ENCODE assay signal across 19 cellular contexts in the genomic region with DNA sequence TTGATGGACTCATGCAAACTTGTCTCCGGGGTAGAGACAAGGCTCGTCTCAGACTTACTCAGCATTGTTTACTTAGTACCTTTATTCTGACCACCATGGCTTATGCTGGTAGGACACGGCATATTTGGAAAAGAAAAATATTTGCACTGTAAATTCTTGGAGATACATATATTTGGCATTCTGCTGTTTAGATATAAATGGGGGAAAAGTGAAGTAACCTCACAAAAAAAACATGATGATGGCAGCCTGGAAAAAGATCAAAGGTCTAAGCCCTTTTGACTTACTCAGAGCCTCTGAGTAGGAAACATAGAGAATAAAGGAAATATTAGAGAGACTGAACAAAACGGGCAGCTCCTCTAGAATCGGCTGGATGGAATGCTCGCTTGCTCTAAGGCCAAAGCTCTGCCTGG. TPM values are rescaled to one million over a fixed set of nuclear protein-coding genes. Genes with fewer than 3 reads are reported as not detected.
DNase-seq lines count a peak whose midpoint lies in the region; ATAC-seq, FAIRE-seq and TF ChIP-seq lines count a peak whose summit lies in the region.
"Had no signal": no experiment of that assay in that cellular context is flagged by ENCODE, and none has a peak within 500 bp of the region (broad histone marks: within the 10 kb centered on the region; RNA-seq: fewer than 3 reads in every experiment).

No MANE protein-coding gene starts in this region.

- peak overlapping the region; percentile 31; the same call in 1 of the 2 replicates for H3K4me2 ChIP-seq in IMR-90 (ENCODE audit: low read depth, low read length)
- peak overlapping the region; percentile 25 for H3K4me2 ChIP-seq in astrocyte (ENCODE audit: low read length)

- peaks cover 10% of the 10 kb centered on the region; the same call in 1 of the 2 replicates for H4K20me1 ChIP-seq in IMR-90 (ENCODE audit: insufficient read depth, low read length)
- H4K20me1 ChIP-seq in astrocyte (ENCODE audit: insufficient read depth, low read length): no peaks in the 10 kb centered on the region

- H2AK9ac ChIP-seq in IMR-90 (replicated peaks; ENCODE audit: low read depth, low read length, poor library complexity): no peak overlapping the region

- H3K27me3 ChIP-seq in IMR-90 (ENCODE audit: control insufficient read depth, insufficient read depth, low read length): no peaks in the 10 kb centered on the region
- no peaks in the 10 kb centered on the region for H3K27me3 ChIP-seq in astrocyte (ENCODE audit: insufficient read depth, low read length)
- H3K27me3 ChIP-seq in thyroid gland: no peaks in the 10 kb centered on the region
- no peaks in the 10 kb centered on the region for H3K27me3 ChIP-seq in uterus
- H3K27me3 ChIP-seq: SJSA1 had no signal

- no peak overlapping the region for H4K5ac ChIP-seq in IMR-90 (ENCODE audit: low read depth, low read length)

- intact Hi-C loops in IMR-90 (cut with micrococcal nuclease) (no loop called here), thyroid gland (cut with DNase I) (no loop called here), uterus (cut with DNase I; ENCODE audit: low total_unique reads) (no loop called here)

- TF ChIP-seq CTCF in IMR-90 (conservative IDR thresholded peaks at IDR 0.05; ENCODE audit: low read depth, low read length): no peak
- no peak for TF ChIP-seq CTCF in astrocyte (IDR thresholded peaks at IDR 0.05; ENCODE audit: insufficient read depth, low read depth, low read length)
- TF ChIP-seq CTCF in nephron progenitor cell (IDR thresholded peaks at IDR 0.05): no peak
- no peak for TF ChIP-seq CTCF in thyroid gland (IDR thresholded peaks at IDR 0.05)
- TF ChIP-seq CTCF in uterus (IDR thresholded peaks at IDR 0.05): no peak

- H3K23ac ChIP-seq in IMR-90 (ENCODE audit: low read depth, low read length): no peak overlapping the region

- peaks cover 3% of the 10 kb centered on the region; the same call in 1 of the 2 replicates for H3K9me1 ChIP-seq in IMR-90 (ENCODE audit: insufficient read depth, low read length)

- H3K18ac ChIP-seq in IMR-90 (ENCODE audit: low read depth, low read length): 0 out of 2 replicates have a peak overlapping the region, but pooled peaks have one; percentile 6

- H3K9me3 Mint-ChIP-seq in astrocyte (ENCODE audit: unreplicated experiment) (no peaks in the 10 kb centered on the region), nephron progenitor cell (peaks cover 27% of the 10 kb centered on the region)

- H2BK15ac ChIP-seq in IMR-90 (ENCODE audit: low read depth, low read length): no peak overlapping the region

- H3K36me3 Mint-ChIP-seq in astrocyte (ENCODE audit: low read depth, unreplicated experiment) (no peaks in the 10 kb centered on the region), nephron progenitor cell (ENCODE audit: low read depth) (peaks cover 38% of the 10 kb centered on the region)

- H2AFZ ChIP-seq in IMR-90 (replicated peaks; ENCODE audit: low read length, poor library complexity): no peak overlapping the region
- no peak overlapping the region for H2AFZ ChIP-seq in astrocyte (ENCODE audit: low read depth, low read length)

- H3K9me3 ChIP-seq in IMR-90 (ENCODE audit: control insufficient read depth, insufficient read depth, low read length): no peaks in the 10 kb centered on the region
- H3K9me3 ChIP-seq in astrocyte (ENCODE audit: insufficient read depth, low read depth, low read length): no peaks in the 10 kb centered on the region
- H3K9me3 ChIP-seq in thyroid gland: no peaks in the 10 kb centered on the region
- no peaks in the 10 kb centered on the region for H3K9me3 ChIP-seq in uterus
- H3K9me3 ChIP-seq: SJSA1 had no signal

- TF ChIP-seq POLR2A in IMR-90 (IDR thresholded peaks at IDR 0.05; ENCODE audit: low read depth, low read length): no peak
- TF ChIP-seq POLR2A in thyroid gland (IDR thresholded peaks at IDR 0.05): no peak
- no peak for TF ChIP-seq POLR2A in uterus (IDR thresholded peaks at IDR 0.05)

- H3K4me3 Mint-ChIP-seq in astrocyte (ENCODE audit: unreplicated experiment): no peak overlapping the region
- H3K4me3 Mint-ChIP-seq in nephron progenitor cell: no peak overlapping the region

- POLR2A ChIA-PET in IMR-90 (lab: Charles Lee; ENCODE audit: unreplicated experiment): no interaction called here

- CTCF ChIA-PET in IMR-90 (lab: Yijun Ruan, JAX): no interaction called here

- H3K27ac Mint-ChIP-seq in astrocyte (ENCODE audit: unreplicated experiment) (no peak overlapping the region), nephron progenitor cell (peak overlapping the region; percentile 62)

- DNase-seq in IMR-90 (peak; percentile 22), astrocyte (ENCODE audit: low read depth) (no peak), nephron progenitor cell (no peak), thyroid gland (no peak), uterus (no peak)
- DNase-seq: AML-193, DMS79 treated with DMSO at 0.1 percent for 48 hours, H7, Kasumi-1, NCI-H1105 treated with DMSO at 0.1 percent for 48 hours, NCI-H1694 treated with DMSO at 0.1 percent for 48 hours, NCI-H510A treated with DMSO at 0.1 percent for 48 hours, NCI-H774 had no signal

- no peaks in the 10 kb centered on the region for H3K79me2 ChIP-seq in astrocyte (ENCODE audit: insufficient read depth, low read length)

- H3K4me3 ChIP-seq in IMR-90 (ENCODE audit: insufficient read depth, low read depth, low read length): no peak overlapping the region
- H3K4me3 ChIP-seq in astrocyte (ENCODE audit: insufficient read depth, low read depth, low read length): no peak overlapping the region
- no peak overlapping the region for H3K4me3 ChIP-seq in thyroid gland (replicated peaks in 1 of 3)
- no peak overlapping the region for H3K4me3 ChIP-seq in uterus
- H3K4me3 ChIP-seq: SJSA1 had no signal

- H3K9ac ChIP-seq in IMR-90 (ENCODE audit: low read depth, low read length): no peak overlapping the region
- H3K9ac ChIP-seq in astrocyte (ENCODE audit: low read length): no peak overlapping the region

- no TSS peak for BruUV-seq in IMR-90 (replicated peaks; lab: Mats Ljungman, UMichigan)

- peaks cover 21% of the 10 kb centered on the region for H3K4me1 Mint-ChIP-seq in astrocyte (ENCODE audit: low read depth, unreplicated experiment)
- H3K4me1 Mint-ChIP-seq in nephron progenitor cell: peaks cover 68% of the 10 kb centered on the region

- no peak overlapping the region for H2BK20ac ChIP-seq in IMR-90 (ENCODE audit: low read depth, low read length)

- H3K27ac ChIP-seq in IMR-90 (ENCODE audit: insufficient read depth, low read length) (no peak overlapping the region), astrocyte (ENCODE audit: low read depth, low read length) (no peak overlapping the region), thyroid gland (peak overlapping the region; percentile 30 to 59 (median 53)), uterus (no peak overlapping the region)
- H3K27ac ChIP-seq: C4-2B, SJSA1 had no signal

- dilution Hi-C loops in IMR-90 (cut with HindIII; ENCODE audit: low sequenced_read_pairs, unreplicated experiment): no loop called here

- no peak overlapping the region for H3K14ac ChIP-seq in IMR-90 (replicated peaks; ENCODE audit: low read depth, low read length)

- ATAC-seq in IMR-90 (ENCODE audit: low read depth) (peak; percentile 73), GM18502 (IDR thresholded peaks at IDR 0.05; ENCODE audit: poor library complexity, unreplicated experiment) (no peak), GM21447 (IDR thresholded peaks at IDR 0.05; ENCODE audit: unreplicated experiment) (no peak)

- no peak overlapping the region for H3K4ac ChIP-seq in IMR-90 (ENCODE audit: low read depth, low read length)

- no CpG with 5 or more reads among the region's 6 CpGs for WGBS in IMR-90 (ENCODE audit: extremely low coverage in 2 of 2, insufficient read length in 1 of 2), 2 experiments
- 27 to 38% methylated on average over 6 of the region's 6 CpGs for WGBS in thyroid gland, 2 donors

- H3K56ac ChIP-seq in IMR-90 (ENCODE audit: extremely low read depth, insufficient read depth, low read length): no peak overlapping the region

- H4K91ac ChIP-seq in IMR-90 (ENCODE audit: insufficient read depth, low read depth, low read length): no peak overlapping the region

- H2AK5ac ChIP-seq in IMR-90 (ENCODE audit: low read depth, low read length): no peak overlapping the region

- no peaks in the 10 kb centered on the region for H3K27me3 Mint-ChIP-seq in astrocyte (ENCODE audit: low read depth, unreplicated experiment)
- H3K27me3 Mint-ChIP-seq in nephron progenitor cell (ENCODE audit: low read depth, poor library complexity): peaks cover 3% of the 10 kb centered on the region

- H4K8ac ChIP-seq in IMR-90 (ENCODE audit: low read depth in 2 of 2, low read length in 2 of 2): no peak overlapping the region

- H3K79me1 ChIP-seq in IMR-90 (ENCODE audit: low read depth in 1 of 2, low read length in 2 of 2): peaks cover 18 to 45% of the 10 kb centered on the region in 2 experiments

- no peak overlapping the region for H2BK120ac ChIP-seq in IMR-90 (ENCODE audit: low read depth, low read length)

- in situ Hi-C loops in IMR-90 (cut with MboI; ENCODE audit: low sequenced_read_pairs): no loop called here

- H3K36me3 ChIP-seq in IMR-90 (ENCODE audit: control insufficient read depth, insufficient read depth, low read length) (no peaks in the 10 kb centered on the region), astrocyte (ENCODE audit: insufficient read depth, low read length) (no peaks in the 10 kb centered on the region), thyroid gland (no peaks in the 10 kb centered on the region), uterus (no peaks in the 10 kb centered on the region)
- H3K36me3 ChIP-seq: SJSA1 had no signal

- H3K4me1 ChIP-seq in IMR-90 (ENCODE audit: control insufficient read depth, insufficient read depth, low read length): peaks cover 9% of the 10 kb centered on the region
- H3K4me1 ChIP-seq in astrocyte (ENCODE audit: insufficient read depth, low read length): no peaks in the 10 kb centered on the region
- H3K4me1 ChIP-seq in thyroid gland: peaks cover 21 to 28% of the 10 kb centered on the region in 2 donors
- H3K4me1 ChIP-seq in uterus: no peaks in the 10 kb centered on the region

- FAIRE-seq in astrocyte (lab: Jason Lieb, UNC): no peak
- FAIRE-seq: HTR-8/SVneo had no signal

- no peak for TF ChIP-seq RAD21 in IMR-90 (IDR thresholded peaks at IDR 0.05; ENCODE audit: low read length)

- H2BK5ac ChIP-seq in IMR-90 (ENCODE audit: low read depth, low read length, poor library complexity, severe bottlenecking): no peak overlapping the region

TF ChIP-seq in IMR-90, 13 proteins besides CTCF, POLR2A, EP300 and RAD21 (continues in another document):
- no peak for TF ChIP-seq RFX5 (IDR thresholded peaks at IDR 0.05; ENCODE audit: low read depth, low read length)

RNA-seq across cellular contexts. Expression of a gene that starts 32.5 kb away (rescaled TPM):
- total RNA-seq in IMR-90 (2012; rRNA removed): 12.4 and 15.8 TPM in 2 replicates
- 3.4 and 3.9 TPM in 2 replicates for polyA plus RNA-seq in IMR-90 (2012; rRNA removed)
- 2.7 and 3.3 TPM in 2 replicates for polyA plus RNA-seq in IMR-90 (2012; cell fraction: cytosol; rRNA removed)
- 6.8 and 27.2 TPM in 2 replicates for polyA plus RNA-seq in IMR-90 (2012; cell fraction: nucleus; rRNA removed; ENCODE audit: low replicate concordance)
- 5.4 and 7.4 TPM in 2 replicates for total RNA-seq in astrocyte
- total RNA-seq in thyroid gland: 10 to 100 TPM; 17.1 to 25.9 (median 20.7) TPM
- total RNA-seq in uterus: 10 to 100 TPM; 13.0 to 73.5 (median 36.4) TPM
- total RNA-seq: OCI-LY7 had no signal

Comparison
In these comparisons a context has a peak if more than half of its experiments do, and no peak if none do; other contexts are left out.
1. H3K27ac ChIP-seq: peak in thyroid gland (3 of 3); none in IMR-90 (single experiment), astrocyte (single experiment) and uterus (0 of 2).